Comparison of ENCODE assay signal across 10 cellular contexts in the genomic region with DNA sequence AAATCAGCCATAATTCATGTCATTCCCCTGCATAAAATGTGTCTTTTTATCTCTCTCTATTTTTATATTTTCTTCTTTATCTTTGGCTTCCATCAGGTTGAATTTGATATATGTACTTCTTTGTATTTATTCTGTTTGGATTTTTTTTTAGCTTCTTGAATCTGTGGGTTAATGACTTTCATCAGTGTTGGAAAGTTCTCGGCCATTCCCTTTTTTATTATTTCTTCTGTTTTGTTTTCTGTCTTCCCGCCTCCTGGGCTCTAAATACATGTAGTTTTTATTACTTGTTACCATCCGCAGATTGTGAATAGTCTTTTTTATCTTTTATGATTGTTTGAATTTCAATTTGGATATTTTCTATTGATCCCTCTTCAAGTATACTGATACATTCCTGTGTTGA.
ATAC-seq and TF ChIP-seq lines count a peak whose summit lies in the region.
"Had no signal": no experiment of that assay in that cellular context is flagged by ENCODE, and none has a peak within 500 bp of the region (broad histone marks: within the 10 kb centered on the region; RNA-seq: fewer than 3 reads in every experiment).

No MANE protein-coding gene starts in this region.

- H3K36me3 ChIP-seq in HEK293 (ENCODE audit: control insufficient read depth in 2 of 2, insufficient read depth in 1 of 2, low read length in 2 of 2), result no peaks in the 10 kb centered on the region
- H3K36me3 ChIP-seq: BE2C; BLaER1; BLaER1 treated with 17β-estradiol and CSF1 and Interleukin-3, amounts not matched to agents 10 nM and 100 nM had no signal

- no peaks in the 10 kb centered on the region for H3K9me3 ChIP-seq in HEK293 (ENCODE audit: control insufficient read depth, insufficient read depth, low read depth, low read length)
- H3K9me3 ChIP-seq: A549, BE2C, Caco-2 had no signal

- CTCF ChIA-PET in HEK293 (lab: Yijun Ruan, JAX), result interaction anchor here (0.7 kb wide), 1 partner anchor 1455 kb away, joined by 4 read pairs; no protein-coding TSS in a partner anchor

- POLR2A ChIA-PET in HEK293 (lab: Yijun Ruan, JAX), result no interaction called here

- no peak overlapping the region for H3K27ac ChIP-seq in HEK293 (ENCODE audit: extremely low read depth, low read depth, low read length)
- H3K27ac ChIP-seq: 22Rv1; A549; BLaER1; BLaER1 treated with 17β-estradiol and CSF1 and Interleukin-3, amounts not matched to agents 10 nM and 100 nM; C4-2B had no signal

- no peak overlapping the region for H3K4me3 ChIP-seq in HEK293 (ENCODE audit: low read depth, low read length)
- H3K4me3 ChIP-seq: A549; BLaER1; BLaER1 treated with 17β-estradiol and CSF1 and Interleukin-3, amounts not matched to agents 10 nM and 100 nM had no signal

- no peak for ATAC-seq in GM21619 (IDR thresholded peaks at IDR 0.05; ENCODE audit: unreplicated experiment)
- ATAC-seq: A549; CD8-positive, alpha-beta T cell had no signal

- no peaks in the 10 kb centered on the region for H3K4me1 ChIP-seq in HEK293 (ENCODE audit: control insufficient read depth, insufficient read depth, low read length)
- H3K4me1 ChIP-seq: A549; BE2C; BLaER1; BLaER1 treated with 17β-estradiol and CSF1 and Interleukin-3, amounts not matched to agents 10 nM and 100 nM; Caco-2 had no signal

- TF ChIP-seq CTCF in HEK293 (tag by site-specific recombination; IDR thresholded peaks at IDR 0.05), result no peak

TF ChIP-seq in HEK293, 187 proteins besides CTCF, POLR2A, EP300 and RAD21:
- TF ChIP-seq, protein P1, sequence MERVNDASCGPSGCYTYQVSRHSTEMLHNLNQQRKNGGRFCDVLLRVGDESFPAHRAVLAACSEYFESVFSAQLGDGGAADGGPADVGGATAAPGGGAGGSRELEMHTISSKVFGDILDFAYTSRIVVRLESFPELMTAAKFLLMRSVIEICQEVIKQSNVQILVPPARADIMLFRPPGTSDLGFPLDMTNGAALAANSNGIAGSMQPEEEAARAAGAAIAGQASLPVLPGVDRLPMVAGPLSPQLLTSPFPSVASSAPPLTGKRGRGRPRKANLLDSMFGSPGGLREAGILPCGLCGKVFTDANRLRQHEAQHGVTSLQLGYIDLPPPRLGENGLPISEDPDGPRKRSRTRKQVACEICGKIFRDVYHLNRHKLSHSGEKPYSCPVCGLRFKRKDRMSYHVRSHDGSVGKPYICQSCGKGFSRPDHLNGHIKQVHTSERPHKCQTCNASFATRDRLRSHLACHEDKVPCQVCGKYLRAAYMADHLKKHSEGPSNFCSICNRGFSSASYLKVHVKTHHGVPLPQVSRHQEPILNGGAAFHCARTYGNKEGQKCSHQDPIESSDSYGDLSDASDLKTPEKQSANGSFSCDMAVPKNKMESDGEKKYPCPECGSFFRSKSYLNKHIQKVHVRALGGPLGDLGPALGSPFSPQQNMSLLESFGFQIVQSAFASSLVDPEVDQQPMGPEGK (tag by site-specific recombination; IDR thresholded peaks at IDR 0.05), result no peak
- peak; percentile 91 for TF ChIP-seq ZNF558 (tag by site-specific recombination; IDR thresholded peaks at IDR 0.05)
- TF ChIP-seq, protein P2, sequence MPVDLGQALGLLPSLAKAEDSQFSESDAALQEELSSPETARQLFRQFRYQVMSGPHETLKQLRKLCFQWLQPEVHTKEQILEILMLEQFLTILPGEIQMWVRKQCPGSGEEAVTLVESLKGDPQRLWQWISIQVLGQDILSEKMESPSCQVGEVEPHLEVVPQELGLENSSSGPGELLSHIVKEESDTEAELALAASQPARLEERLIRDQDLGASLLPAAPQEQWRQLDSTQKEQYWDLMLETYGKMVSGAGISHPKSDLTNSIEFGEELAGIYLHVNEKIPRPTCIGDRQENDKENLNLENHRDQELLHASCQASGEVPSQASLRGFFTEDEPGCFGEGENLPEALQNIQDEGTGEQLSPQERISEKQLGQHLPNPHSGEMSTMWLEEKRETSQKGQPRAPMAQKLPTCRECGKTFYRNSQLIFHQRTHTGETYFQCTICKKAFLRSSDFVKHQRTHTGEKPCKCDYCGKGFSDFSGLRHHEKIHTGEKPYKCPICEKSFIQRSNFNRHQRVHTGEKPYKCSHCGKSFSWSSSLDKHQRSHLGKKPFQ (tag by site-specific recombination; IDR thresholded peaks at IDR 0.05), result no peak
- TF ChIP-seq, protein P3, sequence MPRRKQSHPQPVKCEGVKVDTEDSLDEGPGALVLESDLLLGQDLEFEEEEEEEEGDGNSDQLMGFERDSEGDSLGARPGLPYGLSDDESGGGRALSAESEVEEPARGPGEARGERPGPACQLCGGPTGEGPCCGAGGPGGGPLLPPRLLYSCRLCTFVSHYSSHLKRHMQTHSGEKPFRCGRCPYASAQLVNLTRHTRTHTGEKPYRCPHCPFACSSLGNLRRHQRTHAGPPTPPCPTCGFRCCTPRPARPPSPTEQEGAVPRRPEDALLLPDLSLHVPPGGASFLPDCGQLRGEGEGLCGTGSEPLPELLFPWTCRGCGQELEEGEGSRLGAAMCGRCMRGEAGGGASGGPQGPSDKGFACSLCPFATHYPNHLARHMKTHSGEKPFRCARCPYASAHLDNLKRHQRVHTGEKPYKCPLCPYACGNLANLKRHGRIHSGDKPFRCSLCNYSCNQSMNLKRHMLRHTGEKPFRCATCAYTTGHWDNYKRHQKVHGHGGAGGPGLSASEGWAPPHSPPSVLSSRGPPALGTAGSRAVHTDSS (tag by site-specific recombination; IDR thresholded peaks at IDR 0.05), result no peak
